Comparison of ENCODE assay signal across 1 cellular context in the genomic region with DNA sequence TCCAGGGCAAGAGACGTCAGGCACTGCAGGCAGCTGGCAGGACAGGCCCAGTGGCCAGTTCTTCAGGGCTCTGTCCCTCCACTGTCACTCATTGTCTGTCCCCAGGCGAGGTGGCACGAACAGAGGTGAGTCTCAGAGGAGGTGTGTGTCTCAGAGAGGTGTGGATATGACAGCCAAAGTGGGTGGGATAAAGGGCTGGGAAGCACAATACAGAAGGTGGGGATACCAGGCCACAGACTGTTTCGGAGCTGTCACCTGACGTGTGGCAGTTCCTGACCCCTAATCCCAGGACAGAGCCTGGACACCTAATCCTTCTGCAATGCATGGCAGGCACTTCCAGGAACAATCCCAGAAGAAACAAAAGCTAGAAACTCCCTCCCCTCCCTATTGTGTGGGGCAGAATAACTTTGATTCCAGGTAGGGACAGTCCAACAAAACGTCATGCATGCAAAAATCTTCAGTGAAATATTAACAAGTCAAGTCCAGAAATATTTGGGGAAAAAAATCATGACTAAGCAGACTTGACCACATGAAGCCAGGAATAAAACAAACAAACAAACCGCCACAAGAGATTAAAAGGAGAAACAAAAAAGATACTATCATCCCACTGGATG.
TF ChIP-seq lines count a peak whose summit lies in the region.

No MANE protein-coding gene starts in this region.

TF ChIP-seq in HepG2, 621 proteins besides CTCF, POLR2A, EP300 and RAD21:
- peak; percentile 15 for TF ChIP-seq TEAD3 (CRISPR knock-in tag; optimal IDR thresholded peaks at IDR 0.05; ENCODE audit: borderline replicate concordance)
- TF ChIP-seq, protein P1, sequence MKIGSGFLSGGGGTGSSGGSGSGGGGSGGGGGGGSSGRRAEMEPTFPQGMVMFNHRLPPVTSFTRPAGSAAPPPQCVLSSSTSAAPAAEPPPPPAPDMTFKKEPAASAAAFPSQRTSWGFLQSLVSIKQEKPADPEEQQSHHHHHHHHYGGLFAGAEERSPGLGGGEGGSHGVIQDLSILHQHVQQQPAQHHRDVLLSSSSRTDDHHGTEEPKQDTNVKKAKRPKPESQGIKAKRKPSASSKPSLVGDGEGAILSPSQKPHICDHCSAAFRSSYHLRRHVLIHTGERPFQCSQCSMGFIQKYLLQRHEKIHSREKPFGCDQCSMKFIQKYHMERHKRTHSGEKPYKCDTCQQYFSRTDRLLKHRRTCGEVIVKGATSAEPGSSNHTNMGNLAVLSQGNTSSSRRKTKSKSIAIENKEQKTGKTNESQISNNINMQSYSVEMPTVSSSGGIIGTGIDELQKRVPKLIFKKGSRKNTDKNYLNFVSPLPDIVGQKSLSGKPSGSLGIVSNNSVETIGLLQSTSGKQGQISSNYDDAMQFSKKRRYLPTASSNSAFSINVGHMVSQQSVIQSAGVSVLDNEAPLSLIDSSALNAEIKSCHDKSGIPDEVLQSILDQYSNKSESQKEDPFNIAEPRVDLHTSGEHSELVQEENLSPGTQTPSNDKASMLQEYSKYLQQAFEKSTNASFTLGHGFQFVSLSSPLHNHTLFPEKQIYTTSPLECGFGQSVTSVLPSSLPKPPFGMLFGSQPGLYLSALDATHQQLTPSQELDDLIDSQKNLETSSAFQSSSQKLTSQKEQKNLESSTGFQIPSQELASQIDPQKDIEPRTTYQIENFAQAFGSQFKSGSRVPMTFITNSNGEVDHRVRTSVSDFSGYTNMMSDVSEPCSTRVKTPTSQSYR (CRISPR knock-in tag; IDR thresholded peaks at IDR 0.05; ENCODE audit: borderline replicate concordance): no peak
- no peak for TF ChIP-seq MTF2 (CRISPR knock-in tag; IDR thresholded peaks at IDR 0.05; ENCODE audit: borderline replicate concordance)
- TF ChIP-seq SOX5 (CRISPR knock-in tag; IDR thresholded peaks at IDR 0.05; ENCODE audit: borderline replicate concordance): 0 out of 2 replicates have a peak, but pooled peaks have one; percentile 20
- TF ChIP-seq ZNF34 (CRISPR knock-in tag; IDR thresholded peaks at IDR 0.05; ENCODE audit: borderline replicate concordance): no peak
- TF ChIP-seq, protein P2, sequence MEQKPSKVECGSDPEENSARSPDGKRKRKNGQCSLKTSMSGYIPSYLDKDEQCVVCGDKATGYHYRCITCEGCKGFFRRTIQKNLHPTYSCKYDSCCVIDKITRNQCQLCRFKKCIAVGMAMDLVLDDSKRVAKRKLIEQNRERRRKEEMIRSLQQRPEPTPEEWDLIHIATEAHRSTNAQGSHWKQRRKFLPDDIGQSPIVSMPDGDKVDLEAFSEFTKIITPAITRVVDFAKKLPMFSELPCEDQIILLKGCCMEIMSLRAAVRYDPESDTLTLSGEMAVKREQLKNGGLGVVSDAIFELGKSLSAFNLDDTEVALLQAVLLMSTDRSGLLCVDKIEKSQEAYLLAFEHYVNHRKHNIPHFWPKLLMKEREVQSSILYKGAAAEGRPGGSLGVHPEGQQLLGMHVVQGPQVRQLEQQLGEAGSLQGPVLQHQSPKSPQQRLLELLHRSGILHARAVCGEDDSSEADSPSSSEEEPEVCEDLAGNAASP (CRISPR knock-in tag; IDR thresholded peaks at IDR 0.05; ENCODE audit: borderline replicate concordance): 0 out of 2 replicates have a peak, but pooled peaks have one; percentile 23
- TF ChIP-seq MAFK (conservative IDR thresholded peaks at IDR 0.05 in 1 of 2, IDR thresholded peaks at IDR 0.05 in 1 of 2; ENCODE audit: low read length in 2 of 2): peak; percentile 64 to 69
- TF ChIP-seq, protein P3, sequence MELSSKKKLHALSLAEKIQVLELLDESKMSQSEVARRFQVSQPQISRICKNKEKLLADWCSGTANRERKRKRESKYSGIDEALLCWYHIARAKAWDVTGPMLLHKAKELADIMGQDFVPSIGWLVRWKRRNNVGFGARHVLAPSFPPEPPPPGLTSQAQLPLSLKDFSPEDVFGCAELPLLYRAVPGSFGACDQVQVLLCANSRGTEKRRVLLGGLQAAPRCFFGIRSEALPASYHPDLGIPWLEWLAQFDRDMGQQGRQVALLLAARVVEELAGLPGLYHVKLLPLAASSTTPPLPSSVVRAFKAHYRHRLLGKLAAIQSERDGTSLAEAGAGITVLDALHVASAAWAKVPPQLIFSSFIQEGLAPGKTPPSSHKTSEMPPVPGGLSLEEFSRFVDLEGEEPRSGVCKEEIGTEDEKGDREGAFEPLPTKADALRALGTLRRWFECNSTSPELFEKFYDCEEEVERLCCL (CRISPR knock-in tag; IDR thresholded peaks at IDR 0.05; ENCODE audit: borderline replicate concordance): no peak
- peak; percentile 33; the same call in 1 of the 2 replicates for TF ChIP-seq FOSL2 (CRISPR knock-in tag; IDR thresholded peaks at IDR 0.05)
- no peak for TF ChIP-seq KAT2B (IDR thresholded peaks at IDR 0.05; ENCODE audit: borderline replicate concordance, low read depth, low read length)
- peak; percentile 40; the same call in 1 of the 2 replicates for TF ChIP-seq MAFF (IDR thresholded peaks at IDR 0.05; ENCODE audit: low read depth, low read length)
- TF ChIP-seq BCL6 (CRISPR knock-in tag; IDR thresholded peaks at IDR 0.05): peak; percentile 26; the same call in 1 of the 2 replicates
- TF ChIP-seq NFE2L2 (IDR thresholded peaks at IDR 0.05; ENCODE audit: low read length): peak; percentile 63; the same call in 1 of the 2 replicates
- no peak for TF ChIP-seq SOX6 (IDR thresholded peaks at IDR 0.05)
- peak; percentile 22; the same call in 1 of the 2 replicates for TF ChIP-seq SOX6 (CRISPR knock-in tag; IDR thresholded peaks at IDR 0.05)
